In the genomic region with DNA sequence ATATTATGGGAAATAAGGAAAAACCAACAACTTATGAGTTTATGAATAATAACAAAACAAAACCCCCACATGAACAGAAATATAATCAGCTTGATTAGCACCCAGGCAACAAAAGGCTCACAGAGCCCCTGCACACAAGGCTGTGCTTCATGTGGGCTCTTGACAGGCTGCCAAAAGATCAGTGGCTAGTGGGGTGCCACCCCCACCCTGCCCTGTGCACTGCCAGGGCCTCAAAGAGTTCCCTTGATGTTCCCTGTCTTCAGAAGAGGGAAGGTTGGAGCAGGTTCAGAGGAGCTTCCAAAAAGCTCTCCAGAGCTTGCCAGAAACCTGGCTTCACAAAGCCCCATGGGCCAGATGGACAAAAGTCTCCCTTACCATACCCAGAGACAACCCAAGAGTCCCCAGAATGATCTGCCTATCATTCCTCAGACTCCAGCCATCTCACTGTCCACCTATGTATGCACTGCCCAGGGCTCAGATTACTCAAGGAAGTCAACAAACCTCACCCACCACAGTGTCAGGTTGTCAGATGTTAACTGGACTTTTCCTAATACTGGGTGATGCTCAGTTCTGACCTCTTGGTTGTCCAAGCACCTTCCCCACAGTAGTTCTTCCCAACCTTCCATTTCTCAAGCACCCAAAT, we compare ENCODE assay signal across 31 cellular contexts.
DNase-seq lines count a peak whose midpoint lies in the region; ATAC-seq, FAIRE-seq and TF ChIP-seq lines count a peak whose summit lies in the region.
"Had no signal": no experiment of that assay in that cellular context is flagged by ENCODE, and none has a peak within 500 bp of the region (broad histone marks: within the 10 kb centered on the region; RNA-seq: fewer than 3 reads in every experiment).

No MANE protein-coding gene starts in this region.

- DNase-seq in DMS53 (lab: John Stamatoyannopoulos, UW) (peak; percentile 39), DMS53 treated with DMSO at 0.1 percent for 48 hours (lab: John Stamatoyannopoulos, UW; ENCODE audit: unreplicated experiment) (no peak), DND-41 (peak; percentile 17), midbrain (lab: John Stamatoyannopoulos, UW) (peak; percentile 80), left lobe of liver (ENCODE audit: low spot score) (no peak), erythroblast (lab: John Stamatoyannopoulos, UW) (no peak), H54 (ENCODE audit: insufficient read length, low spot score) (no peak)
- DNase-seq: 8988T; activated CD4-positive, alpha-beta memory T cell treated with anti-CD3 and anti-CD28 coated beads, Interleukin-2, amount 10 ng/mL, durations not matched to agents 7 days and 5 days; activated CD4-positive, CD25-positive, alpha-beta regulatory T cell treated with anti-CD3 and anti-CD28 coated beads, Interleukin-2, amount 50 U/mL, for 72 hours; activated CD8-positive, alpha-beta memory T cell treated with anti-CD3 and anti-CD28 coated beads, Interleukin-2, amount 50 U/mL, for 48 hours; CD8-positive, alpha-beta memory T cell; DMS79; esophagus squamous epithelium; foreskin melanocyte; GF-D8; IMR-90; left colon; naive thymus-derived CD4-positive, alpha-beta T cell; NCI-H1694; NCI-H2227 treated with DMSO at 0.1 percent for 48 hours; SJCRH30; tibial artery had no signal

- FAIRE-seq in H54 (lab: Jason Lieb, UNC) = no peak
- FAIRE-seq: GM19239, H1, RCC 7860 had no signal

- no peak for ATAC-seq in DND-41 (ENCODE audit: insufficient read depth, low read depth)
- ATAC-seq in left lobe of liver = no peak
- ATAC-seq: activated T-helper 17 cell treated with anti-CD3 and anti-CD28 coated beads, Interleukin-2, amount 50 U/mL, for 72 hours; left colon; naive thymus-derived CD4-positive, alpha-beta T cell had no signal

- no peak overlapping the region for H3K9ac ChIP-seq in DND-41 (ENCODE audit: low read depth, low read length)

- no peaks in the 10 kb centered on the region for H3K79me2 ChIP-seq in DND-41 (ENCODE audit: insufficient read depth, low read length)
- H3K79me2 ChIP-seq: hepatocyte had no signal

- H3K27me3 ChIP-seq in DND-41 (ENCODE audit: insufficient read depth, low read length, poor library complexity) = no peaks in the 10 kb centered on the region
- H3K27me3 ChIP-seq: ascending aorta, esophagus squamous epithelium, hepatocyte, SJCRH30, tibial artery had no signal

- no peak for TF ChIP-seq POLR2A in erythroblast (IDR thresholded peaks at IDR 0.05; ENCODE audit: low read length)
- no peak for TF ChIP-seq POLR2A in H54 (IDR thresholded peaks at IDR 0.05; ENCODE audit: low read depth, low read length)

- no peaks in the 10 kb centered on the region for H3K9me3 ChIP-seq in DND-41 (ENCODE audit: insufficient read depth, low read length, severe bottlenecking)
- H3K9me3 ChIP-seq: ascending aorta, esophagus squamous epithelium, SJCRH30, tibial artery had no signal

- H3K4me2 ChIP-seq in DND-41 (ENCODE audit: insufficient read depth, low read length) = no peak overlapping the region
- H3K4me2 ChIP-seq: hepatocyte had no signal

- no peak overlapping the region for H2AFZ ChIP-seq in DND-41 (ENCODE audit: low read depth, low read length)
- H2AFZ ChIP-seq: hepatocyte had no signal

- H3K4me3 ChIP-seq in DND-41 (ENCODE audit: low read depth in 1 of 2, low read length in 2 of 2) = no peak overlapping the region
- H3K4me3 ChIP-seq: ascending aorta, esophagus squamous epithelium, hepatocyte, SJCRH30, skin epidermis, tibial artery had no signal

- no peak for TF ChIP-seq CTCF in DND-41 (IDR thresholded peaks at IDR 0.05; ENCODE audit: borderline replicate concordance, extremely low read depth, low read length, poor library complexity, severe bottlenecking)

- H3K4me1 ChIP-seq in DND-41 (ENCODE audit: insufficient read depth, low read length) = no peaks in the 10 kb centered on the region
- H3K4me1 ChIP-seq: SJCRH30 had no signal

- H3K27ac ChIP-seq in DND-41 (ENCODE audit: low read length) = no peak overlapping the region
- peak overlapping the region; percentile 75 for H3K27ac ChIP-seq in angular gyrus (ENCODE audit: low read depth, low read length)
- H3K27ac ChIP-seq: esophagus squamous epithelium, hepatocyte, SJCRH30, skin epidermis, tibial artery had no signal

- H4K20me1 ChIP-seq in DND-41 (ENCODE audit: insufficient read depth, low read length) = no peaks in the 10 kb centered on the region

- peaks cover 9% of the 10 kb centered on the region; the same call in 1 of the 2 replicates for H3K36me3 ChIP-seq in DND-41 (ENCODE audit: insufficient read depth, low read length)
- H3K36me3 ChIP-seq: ascending aorta, esophagus squamous epithelium, SJCRH30, tibial artery had no signal

Comparison
In these comparisons a context has a peak if more than half of its experiments do, and no peak if none do; other contexts are left out.
1. DNase-seq: peak in DMS53 (single experiment), DND-41 (single experiment) and midbrain (single experiment); none in DMS53 treated with DMSO at 0.1 percent for 48 hours (single experiment), left lobe of liver (single experiment), erythroblast (0 of 2) and H54 (single experiment).